18 cellular contexts compared by ENCODE assay signal in the genomic region with DNA sequence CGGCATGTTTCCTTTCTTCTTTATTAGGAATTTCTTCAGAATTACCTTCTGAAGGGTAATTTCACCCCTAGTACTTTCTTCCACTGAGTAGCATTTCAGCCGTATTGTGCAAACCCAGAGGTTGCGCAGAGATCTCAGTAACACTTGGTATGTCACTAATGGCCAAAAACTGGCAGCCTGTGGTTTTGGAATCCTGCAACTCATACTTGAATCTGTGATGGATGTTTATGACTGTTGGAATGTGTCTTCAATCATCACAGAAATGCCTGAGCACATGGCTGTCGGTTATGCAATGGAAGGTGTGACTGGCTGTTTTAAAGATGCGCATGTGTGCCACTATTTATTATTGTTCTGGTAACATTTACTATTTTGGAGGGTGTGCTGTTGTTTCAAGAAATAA.
DNase-seq lines count a peak whose midpoint lies in the region; ATAC-seq, FAIRE-seq and TF ChIP-seq lines count a peak whose summit lies in the region.
"Had no signal": no experiment of that assay in that cellular context is flagged by ENCODE, and none has a peak within 500 bp of the region (broad histone marks: within the 10 kb centered on the region; RNA-seq: fewer than 3 reads in every experiment).

No MANE protein-coding gene starts in this region.

- H3K9me3 ChIP-seq in AG04450 (ENCODE audit: control insufficient read depth, insufficient read depth, low read length) (no peaks in the 10 kb centered on the region; the same call in 1 of the 2 replicates), lower lobe of right lung (peaks cover 3% of the 10 kb centered on the region)

- peaks cover 30% of the 10 kb centered on the region for H3K4me1 ChIP-seq in lower lobe of right lung
- H3K4me1 ChIP-seq: parathyroid adenoma had no signal

- DNase-seq in AG04450 (ENCODE audit: low read depth, low spot score) (peak; percentile 73), HTR-8/SVneo (ENCODE audit: insufficient read length, low spot score) (peak; percentile 28), amniotic epithelial cell (ENCODE audit: low read depth) (peak; percentile 98), lower lobe of right lung (no peak), HEK293T (ENCODE audit: extremely low spot score) (no peak), NCI-H1417 (lab: John Stamatoyannopoulos, UW) (no peak), GF-D8 (lab: John Stamatoyannopoulos, UW) (no peak)
- DNase-seq: ACHN; activated CD4-positive, alpha-beta memory T cell treated with anti-CD3 and anti-CD28 coated beads, Interleukin-2, amount 10 ng/mL, durations not matched to agents 7 days and 5 days; activated effector memory CD4-positive, alpha-beta T cell treated with anti-CD3 and anti-CD28 coated beads, Interleukin-2, amount 50 U/mL, for 16 hours; DMS153; NCI-H1105 treated with DMSO at 0.1 percent for 48 hours; NCI-H510A had no signal

- POLR2A ChIA-PET in AG04450 (lab: Yijun Ruan, JAX) (no interaction called here), HEK293T (lab: Yijun Ruan, JAX) (no interaction called here)

- H3K4me3 ChIP-seq in AG04450 (ENCODE audit: low read depth, low read length): no peak overlapping the region
- no peak overlapping the region for H3K4me3 ChIP-seq in lower lobe of right lung
- H3K4me3 ChIP-seq: cardiac muscle cell, tibial nerve had no signal

- no peaks in the 10 kb centered on the region for H3K36me3 ChIP-seq in lower lobe of right lung
- H3K36me3 ChIP-seq: cardiac muscle cell, tibial nerve had no signal

- H3K27ac ChIP-seq in AG04450 (ENCODE audit: low read depth, low read length) (no peak overlapping the region), lower lobe of right lung (no peak overlapping the region)
- H3K27ac ChIP-seq: cardiac muscle cell, parathyroid adenoma, RWPE1 had no signal

- peak; percentile 52 to 62 for ATAC-seq in lower lobe of right lung
- ATAC-seq in HG02678 (IDR thresholded peaks at IDR 0.05; ENCODE audit: unreplicated experiment): no peak

- no peaks in the 10 kb centered on the region for H3K27me3 ChIP-seq in AG04450 (ENCODE audit: control insufficient read depth, insufficient read depth, low read length)
- no peaks in the 10 kb centered on the region for H3K27me3 ChIP-seq in lower lobe of right lung (ENCODE audit: low read depth)
- H3K27me3 ChIP-seq: cardiac muscle cell, tibial nerve had no signal

- intact Hi-C loops in lower lobe of right lung (cut with DNase I): no loop called here

- FAIRE-seq in HTR-8/SVneo (lab: Jason Lieb, UNC): peak; percentile 40

- no peak for TF ChIP-seq CTCF in AG04450 (IDR thresholded peaks at IDR 0.05; ENCODE audit: low read depth, low read length)
- TF ChIP-seq CTCF in lower lobe of right lung (IDR thresholded peaks at IDR 0.05): no peak

- CTCF ChIA-PET in AG04450 (lab: Charles Lee): interaction anchor here (0.9 kb wide), 1 partner anchor 119 kb away, joined by 4 read pairs; no protein-coding TSS in a partner anchor
- CTCF ChIA-PET in HEK293T (lab: Yijun Ruan, JAX): no interaction called here

TF ChIP-seq in HEK293T, 16 proteins besides CTCF, POLR2A, EP300 and RAD21:
- no peak for TF ChIP-seq CTBP1 (IDR thresholded peaks at IDR 0.05; ENCODE audit: borderline replicate concordance)
- no peak for TF ChIP-seq SP1 (IDR thresholded peaks at IDR 0.05)
- no peak for TF ChIP-seq SUZ12 (IDR thresholded peaks at IDR 0.05)
- TF ChIP-seq, protein P1, sequence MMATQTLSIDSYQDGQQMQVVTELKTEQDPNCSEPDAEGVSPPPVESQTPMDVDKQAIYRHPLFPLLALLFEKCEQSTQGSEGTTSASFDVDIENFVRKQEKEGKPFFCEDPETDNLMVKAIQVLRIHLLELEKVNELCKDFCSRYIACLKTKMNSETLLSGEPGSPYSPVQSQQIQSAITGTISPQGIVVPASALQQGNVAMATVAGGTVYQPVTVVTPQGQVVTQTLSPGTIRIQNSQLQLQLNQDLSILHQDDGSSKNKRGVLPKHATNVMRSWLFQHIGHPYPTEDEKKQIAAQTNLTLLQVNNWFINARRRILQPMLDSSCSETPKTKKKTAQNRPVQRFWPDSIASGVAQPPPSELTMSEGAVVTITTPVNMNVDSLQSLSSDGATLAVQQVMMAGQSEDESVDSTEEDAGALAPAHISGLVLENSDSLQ (IDR thresholded peaks at IDR 0.05): no peak
- no peak for TF ChIP-seq ARNT (IDR thresholded peaks at IDR 0.05)
- TF ChIP-seq LEF1 (IDR thresholded peaks at IDR 0.05; ENCODE audit: borderline replicate concordance): no peak
- no peak for TF ChIP-seq FOXK2 (IDR thresholded peaks at IDR 0.05)
- TF ChIP-seq HDGF (IDR thresholded peaks at IDR 0.05; ENCODE audit: borderline replicate concordance): no peak
- no peak for TF ChIP-seq FOXA1 (IDR thresholded peaks at IDR 0.05)
- no peak for TF ChIP-seq ZNF384 (IDR thresholded peaks at IDR 0.05)
- no peak for TF ChIP-seq TARDBP (IDR thresholded peaks at IDR 0.05)
- TF ChIP-seq NFRKB (IDR thresholded peaks at IDR 0.05): no peak

Comparison
In these comparisons a context has a peak if more than half of its experiments do, and no peak if none do; other contexts are left out.
1. DNase-seq: peak in AG04450 (single experiment), HTR-8/SVneo (single experiment) and amniotic epithelial cell (single experiment); none in lower lobe of right lung (single experiment), HEK293T (single experiment), NCI-H1417 (0 of 3) and GF-D8 (single experiment).